1 cellular context compared by ENCODE assay signal in genomic region chr11:86069408-86070086, GRCh38.
A peak's percentile ranks its signal among the peaks of the same experiment; 100 is the strongest.
TF ChIP-seq lines count a peak whose summit lies in the region.

No MANE protein-coding gene starts in this region.

TF ChIP-seq in K562, 482 proteins besides CTCF, POLR2A, EP300 and RAD21 (continued from another document and continues in another):
- TF ChIP-seq NUFIP1 (IDR thresholded peaks at IDR 0.05; ENCODE audit: partially characterized antibody) (no peak), TEAD4 (IDR thresholded peaks at IDR 0.05; ENCODE audit: low read length) (peak; percentile 84), TEAD4 (CRISPR knock-in tag; IDR thresholded peaks at IDR 0.05; ENCODE audit: borderline replicate concordance) (no peak), SRSF3 (IDR thresholded peaks at IDR 0.05; ENCODE audit: insufficient read depth, low read length) (no peak), ZBTB26 (CRISPR knock-in tag; IDR thresholded peaks at IDR 0.05) (no peak), SUPT5H (IDR thresholded peaks at IDR 0.05) (0 out of 2 replicates have a peak, but pooled peaks have one; percentile 53), CHD4 (IDR thresholded peaks at IDR 0.05; ENCODE audit: insufficient read depth, insufficient replicate concordance, low read depth, low read length, poor library complexity, severe bottlenecking) (peak; percentile 22), KAT7 (CRISPR knock-in tag; IDR thresholded peaks at IDR 0.05; ENCODE audit: borderline replicate concordance) (no peak), HNRNPUL1 (IDR thresholded peaks at IDR 0.05; ENCODE audit: low read length) (0 out of 2 replicates have a peak, but pooled peaks have one; percentile 58), MCM2 (IDR thresholded peaks at IDR 0.05; ENCODE audit: low read depth) (no peak), KLF6 (CRISPR knock-in tag; IDR thresholded peaks at IDR 0.05; ENCODE audit: borderline replicate concordance) (no peak), NEUROD1 (IDR thresholded peaks at IDR 0.05; ENCODE audit: borderline replicate concordance, low read depth, low read length, partially characterized antibody) (peak; percentile 18), SNRNP70 (optimal IDR thresholded peaks at IDR 0.05; ENCODE audit: low read depth, low read length) (no peak), MEF2A (IDR thresholded peaks at IDR 0.05; ENCODE audit: control insufficient read depth, low read depth, low read length) (peak; percentile 94), CREM (IDR thresholded peaks at IDR 0.05; ENCODE audit: low read depth) (peak; percentile 84), TFE3 (CRISPR knock-in tag; IDR thresholded peaks at IDR 0.05) (no peak), NKRF (IDR thresholded peaks at IDR 0.05; ENCODE audit: borderline replicate concordance) (no peak), BRD9 (IDR thresholded peaks at IDR 0.05; ENCODE audit: low read depth, partially characterized antibody) (peak; percentile 62), CBFA2T3 (IDR thresholded peaks at IDR 0.05) (peak; percentile 45; the same call in 1 of the 2 replicates), ZNF41 (CRISPR knock-in tag; conservative IDR thresholded peaks at IDR 0.05) (0 out of 2 replicates have a peak, but pooled peaks have one; percentile 4), YY1 (IDR thresholded peaks at IDR 0.05; ENCODE audit: borderline replicate concordance in 1 of 3, control insufficient read depth in 1 of 3, extremely low read depth in 1 of 3, insufficient read depth in 3 of 3, insufficient read length in 1 of 3, insufficient replicate concordance in 2 of 3, low read depth in 1 of 3, low read length in 2 of 3) (peak in 2 of 3 experiments; percentile 15 to 67), ZBTB5 (IDR thresholded peaks at IDR 0.05) (no peak), ZNF444 (CRISPR knock-in tag; IDR thresholded peaks at IDR 0.05) (no peak), TAF7 (tag; IDR thresholded peaks at IDR 0.05) (no peak; the same call in 1 of the 2 replicates), TEAD2 (tag; IDR thresholded peaks at IDR 0.05) (peak; percentile 70), ZC3H4 (CRISPR knock-in tag; IDR thresholded peaks at IDR 0.05; ENCODE audit: borderline replicate concordance) (no peak), CREB3L1 (IDR thresholded peaks at IDR 0.05; ENCODE audit: borderline replicate concordance, low read depth) (peak; percentile 74), HMG20A (CRISPR knock-in tag; conservative IDR thresholded peaks at IDR 0.05) (no peak), ZBTB7A (IDR thresholded peaks at IDR 0.05; ENCODE audit: borderline replicate concordance, control insufficient read depth, low read depth, low read length) (peak; percentile 55; the same call in 1 of the 2 replicates), GTF2F1 (IDR thresholded peaks at IDR 0.05; ENCODE audit: low read depth, low read length) (no peak), MITF (IDR thresholded peaks at IDR 0.05) (0 out of 2 replicates have a peak, but pooled peaks have one; percentile 31), SMAD2 (IDR thresholded peaks at IDR 0.05; ENCODE audit: low read depth, low read length) (no peak), ZNF124 (CRISPR knock-in tag; IDR thresholded peaks at IDR 0.05) (no peak), NFATC3 (IDR thresholded peaks at IDR 0.05) (no peak; the same call in 1 of the 2 replicates), SMARCE1 (IDR thresholded peaks at IDR 0.05) (peak; percentile 60; the same call in 1 of the 2 replicates), SOX6 (IDR thresholded peaks at IDR 0.05) (peak; percentile 41; the same call in 1 of the 2 replicates), CHD2 (IDR thresholded peaks at IDR 0.05; ENCODE audit: low read depth, low read length) (no peak), GTF2A2 (tag; IDR thresholded peaks at IDR 0.05) (no peak), MYC (IDR thresholded peaks at IDR 0.05; ENCODE audit: low read depth, low read length) (no peak; the same call in 1 of the 2 replicates), MYC (CRISPR knock-in tag; IDR thresholded peaks at IDR 0.05; ENCODE audit: borderline replicate concordance, low read depth) (peak; percentile 51; the same call in 1 of the 2 replicates), ZFPM2 (CRISPR knock-in tag; IDR thresholded peaks at IDR 0.05) (no peak), ZNF174 (CRISPR knock-in tag; IDR thresholded peaks at IDR 0.05) (no peak), ZFX (CRISPR knock-in tag; IDR thresholded peaks at IDR 0.05) (peak; percentile 94), POU5F1 (IDR thresholded peaks at IDR 0.05; ENCODE audit: borderline replicate concordance, low read depth, low read length, partially characterized antibody) (no peak), ZNF23 (CRISPR knock-in tag; IDR thresholded peaks at IDR 0.05) (no peak), CCNT2 (IDR thresholded peaks at IDR 0.05; ENCODE audit: borderline replicate concordance, extremely low read depth, insufficient read length, low read depth, low read length) (peak; percentile 49), ZNF212 (CRISPR knock-in tag; IDR thresholded peaks at IDR 0.05) (0 out of 2 replicates have a peak, but pooled peaks have one; percentile 7), EWSR1 (IDR thresholded peaks at IDR 0.05; ENCODE audit: borderline replicate concordance, low read depth, partially characterized antibody) (no peak), ZNF764 (CRISPR knock-in tag; IDR thresholded peaks at IDR 0.05; ENCODE audit: low read depth) (0 out of 2 replicates have a peak, but pooled peaks have one; percentile 25), HDAC3 (IDR thresholded peaks at IDR 0.05; ENCODE audit: borderline replicate concordance, partially characterized antibody) (peak; percentile 87), ILK (tag; IDR thresholded peaks at IDR 0.05; ENCODE audit: borderline replicate concordance, low read depth) (no peak), NFIX (CRISPR knock-in tag; IDR thresholded peaks at IDR 0.05; ENCODE audit: low read depth) (no peak), DACH1 (IDR thresholded peaks at IDR 0.05; ENCODE audit: partially characterized antibody) (no peak), JUND (IDR thresholded peaks at IDR 0.05; ENCODE audit: borderline replicate concordance, low read depth, low read length) (peak; percentile 87), JUND (tag; IDR thresholded peaks at IDR 0.05; ENCODE audit: borderline replicate concordance, low read depth, low read length) (peak; percentile 80; the same call in 1 of the 3 replicates), PYGO2 (tag; IDR thresholded peaks at IDR 0.05) (no peak; the same call in 1 of the 2 replicates), MBD2 (IDR thresholded peaks at IDR 0.05; ENCODE audit: borderline replicate concordance, low read depth) (0 out of 2 replicates have a peak, but pooled peaks have one; percentile 24), PCBP2 (IDR thresholded peaks at IDR 0.05; ENCODE audit: low read depth, low read length, poor library complexity, severe bottlenecking) (no peak), ZZZ3 (IDR thresholded peaks at IDR 0.05) (no peak), TAF9B (IDR thresholded peaks at IDR 0.05; ENCODE audit: partially characterized antibody) (peak; percentile 42), ZNF398 (CRISPR knock-in tag; IDR thresholded peaks at IDR 0.05) (no peak), MIER1 (IDR thresholded peaks at IDR 0.05; ENCODE audit: low read depth) (no peak), NCOA1 (IDR thresholded peaks at IDR 0.05; ENCODE audit: low read depth) (peak; percentile 73), NFRKB (IDR thresholded peaks at IDR 0.05; ENCODE audit: low read depth) (0 out of 2 replicates have a peak, but pooled peaks have one; percentile 78), ZNF57 (CRISPR knock-in tag; IDR thresholded peaks at IDR 0.05) (no peak), MTA3 (IDR thresholded peaks at IDR 0.05; ENCODE audit: borderline replicate concordance) (0 out of 2 replicates have a peak, but pooled peaks have one; percentile 81), RBM17 (IDR thresholded peaks at IDR 0.05; ENCODE audit: borderline replicate concordance, low read depth, low read length) (no peak), ZKSCAN8 (CRISPR knock-in tag; IDR thresholded peaks at IDR 0.05) (no peak), HNRNPH1 (optimal IDR thresholded peaks at IDR 0.05; ENCODE audit: low read depth, low read length) (no peak)
